ENCODE assay signal across 8 cellular contexts in genomic region chr7:135160858-135161653, GRCh38. TPM values are rescaled to one million over a fixed set of nuclear protein-coding genes. Genes with fewer than 3 reads are reported as not detected.
A peak's percentile ranks its signal among the peaks of the same experiment; 100 is the strongest.
DNase-seq lines count a peak whose midpoint lies in the region; ATAC-seq, FAIRE-seq and TF ChIP-seq lines count a peak whose summit lies in the region.

No MANE protein-coding gene starts in this region.

- H3K79me2 ChIP-seq in HepG2 (ENCODE audit: insufficient read depth, low read length): peaks cover 45% of the 10 kb centered on the region

- TF ChIP-seq RAD21 in A549 (conservative IDR thresholded peaks at IDR 0.05 in 1 of 2, IDR thresholded peaks at IDR 0.05 in 1 of 2) (no peak), HepG2 (CRISPR knock-in tag; IDR thresholded peaks at IDR 0.05) (no peak)

- ATAC-seq in A549 (0 out of 6 replicates have a peak, but pooled peaks of 1 of the 2 experiments have one; percentile 11), HepG2 (no peak), GM19397 (IDR thresholded peaks at IDR 0.05; ENCODE audit: unreplicated experiment) (no peak)
- ATAC-seq in activated CD8-positive, alpha-beta T cell treated with anti-CD3 and anti-CD28 coated beads, Interleukin-2, amount 10 ng/mL, durations not matched to agents 7 days and 5 days: no peak

- H3K4me1 Mint-ChIP-seq in activated CD8-positive, alpha-beta T cell treated with anti-CD3 and anti-CD28 coated beads, Interleukin-2, amount 10 ng/mL, durations not matched to agents 7 days and 5 days (ENCODE audit: low read depth): peaks cover 33% of the 10 kb centered on the region

- POLR2A ChIA-PET in A549 (lab: Yijun Ruan, JAX) (interaction anchor here (1.4 kb wide), 1 partner anchor 10 kb away, joined by 4 read pairs; the partner anchor contains the start of gene CYREN), HepG2 (lab: Yijun Ruan, JAX) (interaction anchor here (0.7 to 2.2 kb wide), 6 partner anchors 8 to 174 kb away, joined by 3 to 9 read pairs (median 4); partner anchors contain the start of genes AGBL3, CYREN and TMEM140)
- POLR2A ChIA-PET in activated CD8-positive, alpha-beta T cell treated with anti-CD3 and anti-CD28 coated beads, Interleukin-2, amount 10 ng/mL, durations not matched to agents 7 days and 5 days (lab: Charles Lee): interaction anchor here (1.5 to 2.4 kb wide), 3 partner anchors 8 to 13 kb away, joined by 4 to 10 read pairs (median 7); partner anchors contain the start of gene TMEM140

- CTCF ChIA-PET in A549 (lab: Yijun Ruan, JAX) (interaction anchor here (0.6 to 4.5 kb wide), 4 partner anchors 8 to 411 kb away, joined by 4 to 31 read pairs (median 4); partner anchors contain the start of gene CYREN), HepG2 (lab: Yijun Ruan, JAX; ENCODE audit: low intra/inter-chr PET ratio, low total read pairs) (no interaction called here)
- CTCF ChIA-PET in activated CD8-positive, alpha-beta T cell treated with anti-CD3 and anti-CD28 coated beads, Interleukin-2, amount 10 ng/mL, durations not matched to agents 7 days and 5 days (lab: Charles Lee): interaction anchor here (1.3 to 6.7 kb wide), 4 partner anchors 8 to 175 kb away, joined by 5 to 45 read pairs (median 7); partner anchors contain the start of genes AGBL3, CYREN and TMEM140

- TF ChIP-seq EP300 in A549 (IDR thresholded peaks at IDR 0.05) (no peak), HepG2 (IDR thresholded peaks at IDR 0.05; ENCODE audit: low read depth in 2 of 2, low read length in 2 of 2) (no peak), HepG2 (CRISPR knock-in tag; IDR thresholded peaks at IDR 0.05; ENCODE audit: borderline replicate concordance) (no peak)

- peak overlapping the region; percentile 53 for H3K4me2 ChIP-seq in A549
- 0 out of 2 replicates have a peak overlapping the region, but pooled peaks have one; percentile 16 for H3K4me2 ChIP-seq in HepG2 (ENCODE audit: low read depth, low read length)

- peak overlapping the region; percentile 63 for H3K27ac Mint-ChIP-seq in activated CD8-positive, alpha-beta T cell treated with anti-CD3 and anti-CD28 coated beads, Interleukin-2, amount 10 ng/mL, durations not matched to agents 7 days and 5 days

- in situ Hi-C loops in HepG2 (cut with HindIII; ENCODE audit: extremely low pct_ligation_motif_present, low pct_unique_long_range_greater_than_20kb): no loop called here

- FAIRE-seq in A549 (lab: Jason Lieb, UNC) (no peak), HepG2 (lab: Jason Lieb, UNC) (no peak)

- H2AFZ ChIP-seq in HepG2 (ENCODE audit: low read length): no peak overlapping the region

- H3K9me3 ChIP-seq in A549: peaks cover 36% of the 10 kb centered on the region
- peaks cover 20% of the 10 kb centered on the region for H3K9me3 ChIP-seq in HepG2 (ENCODE audit: low read length)

- H3K36me3 Mint-ChIP-seq in activated CD8-positive, alpha-beta T cell treated with anti-CD3 and anti-CD28 coated beads, Interleukin-2, amount 10 ng/mL, durations not matched to agents 7 days and 5 days (ENCODE audit: low read depth): peaks cover 89% of the 10 kb centered on the region

- peaks cover 6% of the 10 kb centered on the region for H4K20me1 ChIP-seq in HepG2 (ENCODE audit: insufficient read depth, low read length)

- H3K9ac ChIP-seq in HepG2 (ENCODE audit: insufficient read depth, low read depth, low read length): no peak overlapping the region

- DNase-seq in A549 (ENCODE audit: low read depth in 1 of 2, low spot score in 1 of 2): no peak
- DNase-seq in H7: peak; percentile 10
- no peak for DNase-seq in activated CD8-positive, alpha-beta T cell treated with anti-CD3 and anti-CD28 coated beads, Interleukin-2, amount 10 ng/mL, durations not matched to agents 7 days and 5 days
- DNase-seq in HepG2 (ENCODE audit: low spot score): no peak
- no peak for DNase-seq in RKO (ENCODE audit: low spot score)
- no peak for DNase-seq in DMS79 (lab: John Stamatoyannopoulos, UW)
- DNase-seq in T-helper 9 cell: no peak

- H3K36me3 ChIP-seq in H7 (replicated peaks; ENCODE audit: control insufficient read depth, insufficient read depth, low read length) (peaks cover 10% of the 10 kb centered on the region), HepG2 (replicated peaks in 1 of 2; ENCODE audit: control insufficient read depth in 1 of 2, insufficient read depth in 2 of 2, low read length in 2 of 2) (peaks cover 4 to 37% of the 10 kb centered on the region in 2 experiments; a peak in 4 of 5 replicates)

- H3K4me3 Mint-ChIP-seq in activated CD8-positive, alpha-beta T cell treated with anti-CD3 and anti-CD28 coated beads, Interleukin-2, amount 10 ng/mL, durations not matched to agents 7 days and 5 days: no peak overlapping the region

- H3K4me1 ChIP-seq in A549: peaks cover 17% of the 10 kb centered on the region
- H3K4me1 ChIP-seq in HepG2 (ENCODE audit: insufficient read depth, low read length): peaks cover 54% of the 10 kb centered on the region

- H3K9me3 Mint-ChIP-seq in activated CD8-positive, alpha-beta T cell treated with anti-CD3 and anti-CD28 coated beads, Interleukin-2, amount 10 ng/mL, durations not matched to agents 7 days and 5 days (ENCODE audit: insufficient read depth): peaks cover 28% of the 10 kb centered on the region

- H3K27me3 ChIP-seq in H7 (ENCODE audit: control insufficient read depth, insufficient read depth, low read length): no peaks in the 10 kb centered on the region
- no peaks in the 10 kb centered on the region for H3K27me3 ChIP-seq in HepG2 (ENCODE audit: control insufficient read depth in 1 of 2, insufficient read depth in 2 of 2, low read length in 2 of 2)

- no TSS peak for BruUV-seq in HepG2 (replicated peaks; lab: Mats Ljungman, UMichigan)

- intact Hi-C loops in HepG2 (cut with micrococcal nuclease; ENCODE audit: unreplicated experiment): no loop called here

- H3K27ac ChIP-seq in A549 (peak overlapping the region; percentile 73 to 75), HepG2 (ENCODE audit: extremely low read length, insufficient read depth, low read length) (peak overlapping the region; percentile 66)

- 77% methylated on average over 9 of the region's 9 CpGs for WGBS in A549 (ENCODE audit: missing lambda C conversion rate)
- 85% methylated on average over 8 of the region's 9 CpGs for WGBS in HepG2 (ENCODE audit: low lambda C conversion rate)

- no peak for TF ChIP-seq CTCF in A549 (IDR thresholded peaks at IDR 0.05)
- no peak for TF ChIP-seq CTCF in HepG2 (CRISPR knock-in tag; IDR thresholded peaks at IDR 0.05)

- H3K27me3 Mint-ChIP-seq in activated CD8-positive, alpha-beta T cell treated with anti-CD3 and anti-CD28 coated beads, Interleukin-2, amount 10 ng/mL, durations not matched to agents 7 days and 5 days (ENCODE audit: low read depth): no peaks in the 10 kb centered on the region

- no peak overlapping the region for H3K4me3 ChIP-seq in A549
- H3K4me3 ChIP-seq in H7 (ENCODE audit: insufficient read depth, low read depth, low read length): no peak overlapping the region
- no peak overlapping the region for H3K4me3 ChIP-seq in HepG2 (replicated peaks in 1 of 3; ENCODE audit: insufficient read depth in 1 of 3, low read depth in 2 of 3, low read length in 3 of 3)

- TF ChIP-seq POLR2A in A549 (IDR thresholded peaks at IDR 0.05; ENCODE audit: low read length) (no peak), HepG2 (IDR thresholded peaks at IDR 0.05; ENCODE audit: insufficient read depth in 1 of 2, low read depth in 2 of 2, low read length in 2 of 2) (no peak)

RNA-seq across cellular contexts. Expression of gene CYREN, which starts 9.5 kb away (rescaled TPM):
- 69.1 and 70.4 TPM in 2 replicates for polyA plus RNA-seq in A549 (2011; rRNA removed)
- polyA plus RNA-seq in A549 (2012; cell fraction: cytosol; rRNA removed): 44.8 and 50.9 TPM in 2 replicates
- polyA plus RNA-seq in A549 (2012; cell fraction: nucleus; rRNA removed): 29.7 and 31.2 TPM in 2 replicates
- polyA plus RNA-seq in A549 (2017; fragmentation: RNase III; extraction: RNeasy Plus Mini Kit Qiagen cat#74134 plus additional on column Dnase treatment): 59.3 to 61.1 TPM (median 59.5 TPM) in 3 replicates
- polyA minus RNA-seq in A549 (2011; rRNA and poly(A)+ RNA removed): 73.6 and 76.3 TPM in 2 replicates
- 36.2 and 41.1 TPM in 2 replicates for total RNA-seq in H7 (2014; rRNA removed; shearing (Covaris generic))
- 10 to 100 TPM; 35.2 to 36.9 TPM for total RNA-seq in activated CD8-positive, alpha-beta T cell treated with anti-CD3 and anti-CD28 coated beads, Interleukin-2, amount 10 ng/mL, durations not matched to agents 7 days and 5 days
- total RNA-seq in HepG2 (2016; rRNA removed; fragmentation: Illumina TruSeq; extraction: Trizol): 60.7 and 68.6 TPM in 2 replicates
- 24.2 and 27.7 TPM in 2 replicates for total RNA-seq in HepG2 (2016; cell fraction: cytosol; rRNA removed; fragmentation: Illumina TruSeq; extraction: Trizol; ENCODE audit: low read depth)
- 58.8 and 66.8 TPM in 2 replicates for total RNA-seq in HepG2 (2016; cell fraction: insoluble cytoplasmic fraction; rRNA removed; fragmentation: Illumina TruSeq; extraction: Trizol)
- 48.2 and 58.3 TPM in 2 replicates for total RNA-seq in HepG2 (2016; cell fraction: membrane; rRNA removed; fragmentation: Illumina TruSeq; extraction: Trizol)
- total RNA-seq in HepG2 (2016; cell fraction: nucleus; rRNA removed; fragmentation: Illumina TruSeq; extraction: Trizol): 42.2 and 46.2 TPM in 2 replicates
- 19.3 and 20.7 TPM in 2 replicates for polyA plus RNA-seq in HepG2 (2011; rRNA removed)
- 19.8 and 20.9 TPM in 2 replicates for polyA plus RNA-seq in HepG2 (2011; cell fraction: cytosol; rRNA removed)
- 15.6 and 18.8 TPM in 2 replicates for polyA plus RNA-seq in HepG2 (2011; cell fraction: nucleus; rRNA removed)
- polyA plus RNA-seq in HepG2 (2012): 44.5 and 69.6 TPM in 2 replicates
- polyA plus RNA-seq in HepG2 (2016; cell fraction: cytosol; fragmentation: Illumina TruSeq; extraction: Trizol; ENCODE audit: low read depth): 13.5 and 22.0 TPM in 2 replicates
- 62.6 and 67.4 TPM in 2 replicates for polyA plus RNA-seq in HepG2 (2016; cell fraction: insoluble cytoplasmic fraction; fragmentation: Illumina TruSeq; extraction: Trizol; ENCODE audit: low read depth)
- polyA plus RNA-seq in HepG2 (2016; cell fraction: membrane; fragmentation: Illumina TruSeq; extraction: Trizol; ENCODE audit: low read depth): 31.2 and 44.6 TPM in 2 replicates
- polyA plus RNA-seq in HepG2 (2016; cell fraction: nucleus; fragmentation: Illumina TruSeq; extraction: Trizol; ENCODE audit: insufficient read depth, low read depth): 46.9 and 49.8 TPM in 2 replicates
- polyA minus RNA-seq in HepG2 (2011; rRNA and poly(A)+ RNA removed; ENCODE audit: low replicate concordance): 24.4 and 62.5 TPM in 2 replicates
- polyA minus RNA-seq in HepG2 (2011; cell fraction: cytosol; rRNA and poly(A)+ RNA removed): 8.6 and 12.1 TPM in 2 replicates
- 20.6 and 24.7 TPM in 2 replicates for polyA minus RNA-seq in HepG2 (2011; cell fraction: nucleus; rRNA and poly(A)+ RNA removed)

RNA-seq across cellular contexts. Expression of gene TMEM140, which starts 13.2 kb away (rescaled TPM):
- 0.87 and 1.4 TPM in 2 replicates for polyA plus RNA-seq in A549 (2011; rRNA removed)
- 0.09 and 0.18 TPM in 2 replicates for polyA plus RNA-seq in A549 (2012; cell fraction: cytosol; rRNA removed)
- 0.11 and 0.31 TPM in 2 replicates for polyA plus RNA-seq in A549 (2012; cell fraction: nucleus; rRNA removed)
- polyA plus RNA-seq in A549 (2017; fragmentation: RNase III; extraction: RNeasy Plus Mini Kit Qiagen cat#74134 plus additional on column Dnase treatment): 0.72 to 0.79 TPM (median 0.76 TPM) in 3 replicates
- polyA minus RNA-seq in A549 (2011; rRNA and poly(A)+ RNA removed): 0.79 and 1.4 TPM in 2 replicates
- total RNA-seq in H7 (2014; rRNA removed; shearing (Covaris generic)): not detected in 2 replicates
- 10 to 100 TPM; 12.6 to 12.7 TPM for total RNA-seq in activated CD8-positive, alpha-beta T cell treated with anti-CD3 and anti-CD28 coated beads, Interleukin-2, amount 10 ng/mL, durations not matched to agents 7 days and 5 days
- total RNA-seq in HepG2 (2016; rRNA removed; fragmentation: Illumina TruSeq; extraction: Trizol): 5.6 and 9.2 TPM in 2 replicates
- total RNA-seq in HepG2 (2016; cell fraction: cytosol; rRNA removed; fragmentation: Illumina TruSeq; extraction: Trizol; ENCODE audit: low read depth): 1.1 and 1.5 TPM in 2 replicates
- total RNA-seq in HepG2 (2016; cell fraction: insoluble cytoplasmic fraction; rRNA removed; fragmentation: Illumina TruSeq; extraction: Trizol): 6.3 and 8.9 TPM in 2 replicates
- total RNA-seq in HepG2 (2016; cell fraction: membrane; rRNA removed; fragmentation: Illumina TruSeq; extraction: Trizol): 2.6 and 3.2 TPM in 2 replicates
- 7.9 and 10.4 TPM in 2 replicates for total RNA-seq in HepG2 (2016; cell fraction: nucleus; rRNA removed; fragmentation: Illumina TruSeq; extraction: Trizol)
- polyA plus RNA-seq in HepG2 (2011; rRNA removed): 21.7 and 35.7 TPM in 2 replicates
- polyA plus RNA-seq in HepG2 (2011; cell fraction: cytosol; rRNA removed): 24.2 and 35.4 TPM in 2 replicates
- 17.7 and 30.5 TPM in 2 replicates for polyA plus RNA-seq in HepG2 (2011; cell fraction: nucleus; rRNA removed)
- polyA plus RNA-seq in HepG2 (2012): 45.3 and 74.1 TPM in 2 replicates
- 1.1 TPM in 2 replicates for polyA plus RNA-seq in HepG2 (2016; cell fraction: cytosol; fragmentation: Illumina TruSeq; extraction: Trizol; ENCODE audit: low read depth)
- polyA plus RNA-seq in HepG2 (2016; cell fraction: insoluble cytoplasmic fraction; fragmentation: Illumina TruSeq; extraction: Trizol; ENCODE audit: low read depth): 5.3 and 6.1 TPM in 2 replicates
- polyA plus RNA-seq in HepG2 (2016; cell fraction: membrane; fragmentation: Illumina TruSeq; extraction: Trizol; ENCODE audit: low read depth): 2.1 and 2.2 TPM in 2 replicates
- 7.8 and 11.6 TPM in 2 replicates for polyA plus RNA-seq in HepG2 (2016; cell fraction: nucleus; fragmentation: Illumina TruSeq; extraction: Trizol; ENCODE audit: insufficient read depth, low read depth)
- 0.26 and 39.0 TPM in 2 replicates for polyA minus RNA-seq in HepG2 (2011; rRNA and poly(A)+ RNA removed; ENCODE audit: low replicate concordance)
- polyA minus RNA-seq in HepG2 (2011; cell fraction: cytosol; rRNA and poly(A)+ RNA removed): 15.9 and 32.1 TPM in 2 replicates
- polyA minus RNA-seq in HepG2 (2011; cell fraction: nucleus; rRNA and poly(A)+ RNA removed): 41.2 and 55.0 TPM in 2 replicates

RNA-seq across cellular contexts. Expression of gene WDR91, which starts 50.3 kb away (rescaled TPM):
- polyA plus RNA-seq in A549 (2011; rRNA removed): 5.3 and 7.4 TPM in 2 replicates
- polyA plus RNA-seq in A549 (2012; cell fraction: cytosol; rRNA removed): 7.2 and 9.6 TPM in 2 replicates
- polyA plus RNA-seq in A549 (2012; cell fraction: nucleus; rRNA removed): 25.7 and 29.1 TPM in 2 replicates
- 4.6 to 5.5 TPM (median 5.1 TPM) in 3 replicates for polyA plus RNA-seq in A549 (2017; fragmentation: RNase III; extraction: RNeasy Plus Mini Kit Qiagen cat#74134 plus additional on column Dnase treatment)
- polyA minus RNA-seq in A549 (2011; rRNA and poly(A)+ RNA removed): 8.5 and 11.2 TPM in 2 replicates
- total RNA-seq in H7 (2014; rRNA removed; shearing (Covaris generic)): 9.1 and 17.4 TPM in 2 replicates
- 10 to 100 TPM; 10.0 to 11.5 TPM for total RNA-seq in activated CD8-positive, alpha-beta T cell treated with anti-CD3 and anti-CD28 coated beads, Interleukin-2, amount 10 ng/mL, durations not matched to agents 7 days and 5 days
- 10.0 and 12.1 TPM in 2 replicates for total RNA-seq in HepG2 (2016; rRNA removed; fragmentation: Illumina TruSeq; extraction: Trizol)
- total RNA-seq in HepG2 (2016; cell fraction: cytosol; rRNA removed; fragmentation: Illumina TruSeq; extraction: Trizol; ENCODE audit: low read depth): 1.1 and 1.8 TPM in 2 replicates
- total RNA-seq in HepG2 (2016; cell fraction: insoluble cytoplasmic fraction; rRNA removed; fragmentation: Illumina TruSeq; extraction: Trizol): 9.2 and 12.1 TPM in 2 replicates
- 1.5 and 2.3 TPM in 2 replicates for total RNA-seq in HepG2 (2016; cell fraction: membrane; rRNA removed; fragmentation: Illumina TruSeq; extraction: Trizol)
- total RNA-seq in HepG2 (2016; cell fraction: nucleus; rRNA removed; fragmentation: Illumina TruSeq; extraction: Trizol): 11.3 and 14.5 TPM in 2 replicates
- 11.6 and 13.7 TPM in 2 replicates for polyA plus RNA-seq in HepG2 (2011; rRNA removed)
- 7.2 and 8.6 TPM in 2 replicates for polyA plus RNA-seq in HepG2 (2011; cell fraction: cytosol; rRNA removed)
- 43.9 and 51.3 TPM in 2 replicates for polyA plus RNA-seq in HepG2 (2011; cell fraction: nucleus; rRNA removed)
- polyA plus RNA-seq in HepG2 (2012): 5.7 and 6.1 TPM in 2 replicates
- polyA plus RNA-seq in HepG2 (2016; cell fraction: cytosol; fragmentation: Illumina TruSeq; extraction: Trizol; ENCODE audit: low read depth): 0.26 and 0.31 TPM in 2 replicates
- polyA plus RNA-seq in HepG2 (2016; cell fraction: insoluble cytoplasmic fraction; fragmentation: Illumina TruSeq; extraction: Trizol; ENCODE audit: low read depth): 10.7 and 11.4 TPM in 2 replicates
- 0.56 and 0.65 TPM in 2 replicates for polyA plus RNA-seq in HepG2 (2016; cell fraction: membrane; fragmentation: Illumina TruSeq; extraction: Trizol; ENCODE audit: low read depth)
- 21.1 and 22.2 TPM in 2 replicates for polyA plus RNA-seq in HepG2 (2016; cell fraction: nucleus; fragmentation: Illumina TruSeq; extraction: Trizol; ENCODE audit: insufficient read depth, low read depth)
- polyA minus RNA-seq in HepG2 (2011; rRNA and poly(A)+ RNA removed; ENCODE audit: low replicate concordance): 8.2 and 19.7 TPM in 2 replicates
- 5.3 and 8.8 TPM in 2 replicates for polyA minus RNA-seq in HepG2 (2011; cell fraction: cytosol; rRNA and poly(A)+ RNA removed)
- 12.6 and 17.4 TPM in 2 replicates for polyA minus RNA-seq in HepG2 (2011; cell fraction: nucleus; rRNA and poly(A)+ RNA removed)

Comparison
In these comparisons a context has a peak if more than half of its experiments do, and no peak if none do; other contexts are left out.
1. Of the 38 proteins assayed by ChIP-seq in both HepG2 and A549: peak only in HepG2: none; only in A549: REST; in both: MAFK; in neither: 36.